ENCODE assay signal across 16 cellular contexts in the genomic region with DNA sequence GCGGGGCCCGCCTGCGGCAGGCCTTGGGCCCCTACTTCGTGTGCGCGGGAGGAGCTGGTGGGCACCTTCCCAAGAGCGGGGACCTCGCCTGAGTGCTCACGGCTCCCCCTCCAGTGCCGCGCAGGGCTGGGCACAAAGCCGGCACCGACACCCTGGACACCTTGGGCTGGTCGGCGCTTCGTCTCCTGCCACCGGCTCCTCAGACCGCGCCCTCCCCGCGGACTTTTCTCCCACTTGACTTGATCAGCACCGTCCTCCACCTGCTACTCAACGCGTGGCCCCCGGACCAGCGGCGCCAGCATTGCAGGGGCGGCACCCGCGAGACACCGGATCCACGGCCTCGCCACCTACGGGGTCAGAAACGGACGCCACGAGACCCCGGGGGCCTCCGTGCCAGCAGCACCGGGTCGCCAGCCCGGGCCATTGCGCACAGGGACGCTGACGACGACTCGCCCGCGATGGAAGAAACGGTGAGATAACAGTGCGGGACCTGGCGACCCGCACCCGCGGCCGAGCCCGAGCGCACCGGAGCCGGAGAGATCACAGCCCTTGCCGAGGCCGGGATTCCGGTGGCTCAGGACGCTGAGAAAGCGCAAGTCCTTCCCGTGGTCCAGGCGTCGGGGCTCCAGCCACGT.
DNase-seq lines count a peak whose midpoint lies in the region; ATAC-seq lines count a peak whose summit lies in the region.
"Had no signal": no experiment of that assay in that cellular context is flagged by ENCODE, and none has a peak within 500 bp of the region (broad histone marks: within the 10 kb centered on the region; RNA-seq: fewer than 3 reads in every experiment).

No MANE protein-coding gene starts in this region.

- intact Hi-C loops in left ventricle myocardium superior (cut with micrococcal nuclease) (no loop called here), Right ventricle myocardium superior (cut with DNase I) (loop anchor here (10.0 kb wide), 1 partner anchor 148 kb away; no protein-coding TSS in a partner anchor), sciatic nerve (cut with DNase I) (no loop called here), aorta (cut with DNase I) (no loop called here)

- ATAC-seq in left ventricle myocardium superior (no peak), Right ventricle myocardium superior (ENCODE audit: poor library complexity) (no peak), sciatic nerve (no peak), aorta (ENCODE audit: low FRiP score) (no peak), GM21390 (IDR thresholded peaks at IDR 0.05; ENCODE audit: unreplicated experiment) (no peak)

- DNase-seq in left ventricle myocardium superior = peak; percentile 32
- DNase-seq in Right ventricle myocardium superior = no peak
- peak; percentile 31 for DNase-seq in islet precursor cell
- peak; percentile 56 for DNase-seq in sciatic nerve (ENCODE audit: low spot score)
- peak; percentile 39 to 72 for DNase-seq in aorta
- no peak for DNase-seq in COLO668 (lab: John Stamatoyannopoulos, UW; ENCODE audit: unreplicated experiment)
- DNase-seq in NCI-H510A treated with DMSO at 0.1 percent for 48 hours (lab: John Stamatoyannopoulos, UW) = no peak
- DNase-seq: activated CD4-positive, alpha-beta T cell treated with anti-CD3 and anti-CD28 coated beads, Interleukin-2, amount 50 U/mL, for 4 hours; DMS 273 treated with DMSO at 0.1 percent for 48 hours; effector CD8-positive, alpha-beta T cell; foreskin melanocyte; IMR-90; NCI-H1048; stimulated activated CD4-positive, alpha-beta T cell treated with anti-CD3 and anti-CD28 coated beads, Interleukin-1b, Interleukin-23, amount 100 ng/mL, for 48 hours had no signal

- H3K4me3 ChIP-seq in aorta (ENCODE audit: low read length in 2 of 2) = no peak overlapping the region
- H3K4me3 ChIP-seq: SJSA1 had no signal

- WGBS in aorta, 2 donors = 95 to 97% methylated on average over 69 of the region's 69 CpGs

- H3K4me1 ChIP-seq in aorta (ENCODE audit: control insufficient read depth in 1 of 2, insufficient read depth in 2 of 2, low read length in 2 of 2) = no peaks in the 10 kb centered on the region
- H3K4me1 ChIP-seq: SJSA1 had no signal

- H3K27me3 ChIP-seq in aorta (ENCODE audit: control insufficient read depth in 1 of 2, insufficient read depth in 2 of 2, low read length in 1 of 2) = no peaks in the 10 kb centered on the region
- H3K27me3 ChIP-seq: SJSA1 had no signal

- H3K36me3 ChIP-seq in aorta (ENCODE audit: control insufficient read depth in 1 of 2, insufficient read depth in 2 of 2, low read length in 1 of 2) = no peaks in the 10 kb centered on the region
- H3K36me3 ChIP-seq: SJSA1 had no signal

- H3K27ac ChIP-seq in aorta (ENCODE audit: low read depth in 1 of 2, low read length in 2 of 2) = no peak overlapping the region
- H3K27ac ChIP-seq: SJSA1 had no signal

- H3K9me3 ChIP-seq in aorta (ENCODE audit: control insufficient read depth, low read length) = no peaks in the 10 kb centered on the region

Comparison
In these comparisons a context has a peak if more than half of its experiments do, and no peak if none do; other contexts are left out.
1. DNase-seq: peak in left ventricle myocardium superior (single experiment), islet precursor cell (single experiment), sciatic nerve (single experiment) and aorta (2 of 2); none in Right ventricle myocardium superior (single experiment), COLO668 (single experiment) and NCI-H510A treated with DMSO at 0.1 percent for 48 hours (single experiment).